16 cellular contexts compared by ENCODE assay signal in genomic region chr1:172885976-172886375, GRCh38.
DNase-seq lines count a peak whose midpoint lies in the region; ATAC-seq and TF ChIP-seq lines count a peak whose summit lies in the region.
"Had no signal": no experiment of that assay in that cellular context is flagged by ENCODE, and none has a peak within 500 bp of the region (broad histone marks: within the 10 kb centered on the region; RNA-seq: fewer than 3 reads in every experiment).

No MANE protein-coding gene starts in this region.

- peak overlapping the region; percentile 73 for H3K27ac ChIP-seq in osteoblast (ENCODE audit: low read depth, low read length)
- H3K27ac ChIP-seq: right atrium auricular region had no signal

- peak; percentile 66 for DNase-seq in EL
- DNase-seq in MG63: peak; percentile 59
- DNase-seq in epithelial cell of esophagus (ENCODE audit: low read depth): peak; percentile 35
- DNase-seq in osteoblast (ENCODE audit: insufficient read length, low spot score, missing footprints): no peak
- DNase-seq in iPS-NIHi11 (ENCODE audit: low spot score): no peak
- DNase-seq in NCI-H774 (lab: John Stamatoyannopoulos, UW): no peak
- DNase-seq: activated CD4-positive, alpha-beta T cell treated with anti-CD3 and anti-CD28 coated beads, Interleukin-2, amount 10 ng/mL, durations not matched to agents 7 days and 5 days; AML-193; glutamatergic neuron; NCI-H1694; NCI-H446; nucleus accumbens; T-helper 1 cell had no signal

- TF ChIP-seq CTCF in epithelial cell of esophagus (IDR thresholded peaks at IDR 0.05; ENCODE audit: insufficient read depth, low read depth, low read length, missing control alignments): no peak
- TF ChIP-seq CTCF in osteoblast (IDR thresholded peaks at IDR 0.05; ENCODE audit: extremely low read depth, low read depth, low read length): no peak

- H3K4me2 ChIP-seq in osteoblast (ENCODE audit: insufficient read depth, low read length): peak overlapping the region; percentile 29

- H3K36me3 ChIP-seq in MG63 (no peaks in the 10 kb centered on the region), osteoblast (ENCODE audit: insufficient read depth, low read length) (no peaks in the 10 kb centered on the region)
- H3K36me3 ChIP-seq: right atrium auricular region had no signal

- H3K9me3 ChIP-seq in MG63 (no peaks in the 10 kb centered on the region), osteoblast (ENCODE audit: low read depth, low read length) (no peaks in the 10 kb centered on the region)
- H3K9me3 ChIP-seq: right atrium auricular region had no signal

- H4K20me1 ChIP-seq in osteoblast (ENCODE audit: insufficient read depth, low read length): no peaks in the 10 kb centered on the region

- H3K4me1 ChIP-seq in osteoblast (ENCODE audit: insufficient read depth, low read length): peaks cover 41% of the 10 kb centered on the region
- H3K4me1 ChIP-seq: right atrium auricular region had no signal

- ATAC-seq in HG02763 (IDR thresholded peaks at IDR 0.05; ENCODE audit: unreplicated experiment): no peak
- ATAC-seq: stimulated activated effector memory CD8-positive, alpha-beta T cell treated with anti-CD3 and anti-CD28 coated beads, Interleukin-12 subunit alpha, Interleukin-12 subunit beta, amount 100 ng/mL, for 72 hours had no signal

- H3K79me2 ChIP-seq in osteoblast (ENCODE audit: insufficient read depth, low read length): no peaks in the 10 kb centered on the region

- H3K27me3 ChIP-seq in MG63: no peaks in the 10 kb centered on the region
- H3K27me3 ChIP-seq in osteoblast (ENCODE audit: insufficient read depth, low read length): no peaks in the 10 kb centered on the region
- H3K27me3 ChIP-seq: right atrium auricular region had no signal

- H3K4me3 ChIP-seq in MG63 (no peak overlapping the region), epithelial cell of esophagus (ENCODE audit: low read length) (no peak overlapping the region), osteoblast (ENCODE audit: insufficient read depth, low read length) (no peak overlapping the region)
- H3K4me3 ChIP-seq: right atrium auricular region had no signal

- no peak overlapping the region for H2AFZ ChIP-seq in osteoblast (ENCODE audit: low read length)

Comparison
In these comparisons a context has a peak if more than half of its experiments do, and no peak if none do; other contexts are left out.
1. DNase-seq: peak in EL (single experiment), MG63 (single experiment) and epithelial cell of esophagus (single experiment); none in osteoblast (single experiment), iPS-NIHi11 (single experiment) and NCI-H774 (single experiment).